9 cellular contexts compared by ENCODE assay signal in the genomic region with DNA sequence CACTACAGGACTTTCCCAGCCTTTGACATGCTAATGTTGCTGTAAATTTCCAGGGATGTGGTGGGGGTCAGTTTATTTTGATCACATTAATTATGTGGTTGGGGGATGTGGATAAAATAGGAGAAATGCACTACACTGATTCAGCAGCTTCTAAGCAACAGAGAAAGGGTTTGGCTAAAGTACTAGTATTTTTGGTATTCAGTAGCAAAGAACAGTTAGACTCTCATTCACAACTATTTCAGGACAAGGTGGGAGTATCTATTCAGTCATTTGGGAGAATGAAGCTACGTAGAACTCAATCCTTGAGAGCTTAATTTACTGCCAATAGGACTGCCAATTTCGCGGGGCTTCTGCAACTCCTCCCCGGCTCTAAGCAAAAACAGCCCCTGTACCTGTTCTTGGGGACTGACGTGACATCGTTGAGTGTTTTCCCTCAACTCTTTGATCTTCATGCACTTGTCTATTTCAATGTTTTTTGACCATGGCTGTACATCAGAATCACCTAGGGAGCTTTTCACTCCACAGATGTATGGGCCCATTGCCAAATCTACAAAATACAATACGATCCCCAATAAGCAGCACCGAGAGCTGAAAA.
DNase-seq lines count a peak whose midpoint lies in the region; ATAC-seq and TF ChIP-seq lines count a peak whose summit lies in the region.
"Had no signal": no experiment of that assay in that cellular context is flagged by ENCODE, and none has a peak within 500 bp of the region (broad histone marks: within the 10 kb centered on the region; RNA-seq: fewer than 3 reads in every experiment).

No MANE protein-coding gene starts in this region.

- H3K27me3 ChIP-seq in BLaER1 (no peaks in the 10 kb centered on the region), right lobe of liver (no peaks in the 10 kb centered on the region)

- H3K4me2 ChIP-seq in BLaER1 = peak overlapping the region; percentile 79; the same call in 1 of the 2 replicates

- no peak for TF ChIP-seq POLR2A in right lobe of liver (IDR thresholded peaks at IDR 0.05)

- peak overlapping the region; percentile 78 for H3K4me3 Mint-ChIP-seq in activated naive CD8-positive, alpha-beta T cell treated with anti-CD3 and anti-CD28 coated beads, Interleukin-2, amount 50 U/mL, for 24 hours

- H3K27ac Mint-ChIP-seq in activated naive CD8-positive, alpha-beta T cell treated with anti-CD3 and anti-CD28 coated beads, Interleukin-2, amount 50 U/mL, for 24 hours = peak overlapping the region; percentile 89

- no peak overlapping the region for H3K9ac ChIP-seq in BLaER1

- WGBS in right lobe of liver (ENCODE audit: insufficient coverage, low coverage, low lambda C conversion rate, missing lambda C conversion rate) = 59% methylated on average over 8 of the region's 8 CpGs

- no peaks in the 10 kb centered on the region for H3K36me3 Mint-ChIP-seq in activated naive CD8-positive, alpha-beta T cell treated with anti-CD3 and anti-CD28 coated beads, Interleukin-2, amount 50 U/mL, for 24 hours (ENCODE audit: low read depth)

- no peak for ATAC-seq in activated naive CD8-positive, alpha-beta T cell treated with anti-CD3 and anti-CD28 coated beads, Interleukin-2, amount 50 U/mL, for 24 hours
- ATAC-seq in right lobe of liver (no peak), sciatic nerve (no peak), GM21526 (IDR thresholded peaks at IDR 0.05; ENCODE audit: low FRiP score, unreplicated experiment) (no peak)

- H3K36me3 ChIP-seq in BLaER1 = no peaks in the 10 kb centered on the region
- H3K36me3 ChIP-seq in right lobe of liver = no peaks in the 10 kb centered on the region

- in situ Hi-C loops in ACHN (cut with HindIII; ENCODE audit: low pct_ligation_motif_present, low pct_unique_long_range_greater_than_20kb, low sequenced_read_pairs) = loop anchor here (25.0 kb wide), 1 partner anchor 168 kb away; the partner anchor contains the start of gene CCDC28A

- H3K9me3 Mint-ChIP-seq in activated naive CD8-positive, alpha-beta T cell treated with anti-CD3 and anti-CD28 coated beads, Interleukin-2, amount 50 U/mL, for 24 hours = no peaks in the 10 kb centered on the region

- no peaks in the 10 kb centered on the region for H4K20me1 ChIP-seq in BLaER1

- H3K4me3 ChIP-seq in BLaER1 = no peak overlapping the region
- peak overlapping the region; percentile 34 for H3K4me3 ChIP-seq in HFF-Myc (replicated peaks; ENCODE audit: low read depth, low read length)
- no peak overlapping the region for H3K4me3 ChIP-seq in right lobe of liver

- peaks cover 48% of the 10 kb centered on the region for H3K4me1 ChIP-seq in BLaER1
- H3K4me1 ChIP-seq in right lobe of liver = peaks cover 0 to 39% (median 15%) of the 10 kb centered on the region in 4 donors

- no peak for TF ChIP-seq CTCF in HFF-Myc (IDR thresholded peaks at IDR 0.05; ENCODE audit: low read depth, low read length, missing control alignments)
- no peak for TF ChIP-seq CTCF in right lobe of liver (IDR thresholded peaks at IDR 0.05)

- H3K4me1 Mint-ChIP-seq in activated naive CD8-positive, alpha-beta T cell treated with anti-CD3 and anti-CD28 coated beads, Interleukin-2, amount 50 U/mL, for 24 hours = peaks cover 35% of the 10 kb centered on the region

- H3K9me3 ChIP-seq in BLaER1 = no peaks in the 10 kb centered on the region
- H3K9me3 ChIP-seq in right lobe of liver = no peaks in the 10 kb centered on the region

- DNase-seq in HFF-Myc (ENCODE audit: extremely low read depth, low read depth) (no peak), right lobe of liver (no peak), OCI-M1 (lab: John Stamatoyannopoulos, UW) (no peak), sciatic nerve (ENCODE audit: low spot score) (no peak), ACHN (no peak)
- no peak for DNase-seq in activated naive CD8-positive, alpha-beta T cell treated with anti-CD3 and anti-CD28 coated beads, Interleukin-2, amount 50 U/mL, for 24 hours
- DNase-seq: small intestine had no signal

- H3K27ac ChIP-seq in BLaER1 (0 out of 2 replicates have a peak overlapping the region, but pooled peaks have one; percentile 12), right lobe of liver (peak overlapping the region; percentile 49 to 82 (median 52))

- intact Hi-C loops in right lobe of liver (cut with DNase I) (no loop called here), sciatic nerve (cut with DNase I) (no loop called here)

- H3K27me3 Mint-ChIP-seq in activated naive CD8-positive, alpha-beta T cell treated with anti-CD3 and anti-CD28 coated beads, Interleukin-2, amount 50 U/mL, for 24 hours = no peaks in the 10 kb centered on the region
